Comparison of ENCODE assay signal across 2 cellular contexts in the genomic region with DNA sequence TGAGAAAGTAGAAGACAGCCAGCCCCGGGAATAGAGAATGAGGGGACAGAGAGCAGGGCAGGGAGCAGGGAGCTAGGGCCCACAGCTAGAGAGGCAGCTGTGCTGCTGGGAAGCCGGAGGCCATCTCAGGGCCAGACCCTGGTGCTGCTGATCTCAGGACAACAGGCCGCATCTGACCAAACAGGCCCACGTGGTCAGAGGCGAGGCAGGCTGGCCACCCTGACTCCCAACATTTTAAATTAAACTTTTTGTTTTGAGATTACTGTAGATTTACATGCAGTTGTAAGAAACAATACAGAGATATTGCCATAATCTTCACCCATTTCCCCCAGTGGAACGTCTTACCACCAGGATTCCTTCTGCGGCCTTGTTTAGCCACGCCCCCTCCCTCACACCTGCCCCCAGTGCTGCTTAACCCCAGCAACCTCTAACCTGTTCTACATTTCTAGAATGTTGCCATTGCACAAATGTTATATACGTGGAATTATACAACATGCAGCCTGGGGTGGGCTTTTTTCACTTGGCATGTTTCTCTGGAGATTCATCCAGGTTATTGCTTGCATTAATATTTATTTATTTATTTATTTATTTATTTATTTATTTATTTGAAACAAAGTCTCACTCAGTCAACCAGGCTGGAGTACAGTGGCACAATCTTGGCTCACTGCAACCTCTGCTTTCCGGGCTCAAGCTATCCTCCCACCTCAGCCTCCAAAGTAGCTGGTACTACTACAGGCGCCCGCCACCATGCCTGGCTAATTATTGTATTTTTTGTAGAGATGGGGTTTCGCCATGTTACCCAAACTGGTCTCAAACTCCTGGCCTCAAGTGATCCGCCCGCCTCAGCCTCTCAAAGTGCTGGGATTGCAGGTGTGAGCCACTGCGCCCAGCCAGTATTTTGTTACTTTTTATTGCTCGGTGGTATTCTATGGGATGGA.
A peak's percentile ranks its signal among the peaks of the same experiment; 100 is the strongest.
TF ChIP-seq lines count a peak whose summit lies in the region.

No MANE protein-coding gene starts in this region.

TF ChIP-seq in GM23338, 12 proteins besides CTCF, POLR2A, EP300 and RAD21:
- TF ChIP-seq NANOG (IDR thresholded peaks at IDR 0.05; ENCODE audit: borderline replicate concordance) (no peak), ZNF331 (CRISPR knock-in tag; IDR thresholded peaks at IDR 0.05; ENCODE audit: low read depth) (no peak), ZNF114 (CRISPR knock-in tag; IDR thresholded peaks at IDR 0.05) (no peak), JUNB (IDR thresholded peaks at IDR 0.05; ENCODE audit: unreplicated experiment) (no peak), EZH2 (IDR thresholded peaks at IDR 0.05; ENCODE audit: low read depth, unreplicated experiment) (no peak)
- TF ChIP-seq, protein P1, sequence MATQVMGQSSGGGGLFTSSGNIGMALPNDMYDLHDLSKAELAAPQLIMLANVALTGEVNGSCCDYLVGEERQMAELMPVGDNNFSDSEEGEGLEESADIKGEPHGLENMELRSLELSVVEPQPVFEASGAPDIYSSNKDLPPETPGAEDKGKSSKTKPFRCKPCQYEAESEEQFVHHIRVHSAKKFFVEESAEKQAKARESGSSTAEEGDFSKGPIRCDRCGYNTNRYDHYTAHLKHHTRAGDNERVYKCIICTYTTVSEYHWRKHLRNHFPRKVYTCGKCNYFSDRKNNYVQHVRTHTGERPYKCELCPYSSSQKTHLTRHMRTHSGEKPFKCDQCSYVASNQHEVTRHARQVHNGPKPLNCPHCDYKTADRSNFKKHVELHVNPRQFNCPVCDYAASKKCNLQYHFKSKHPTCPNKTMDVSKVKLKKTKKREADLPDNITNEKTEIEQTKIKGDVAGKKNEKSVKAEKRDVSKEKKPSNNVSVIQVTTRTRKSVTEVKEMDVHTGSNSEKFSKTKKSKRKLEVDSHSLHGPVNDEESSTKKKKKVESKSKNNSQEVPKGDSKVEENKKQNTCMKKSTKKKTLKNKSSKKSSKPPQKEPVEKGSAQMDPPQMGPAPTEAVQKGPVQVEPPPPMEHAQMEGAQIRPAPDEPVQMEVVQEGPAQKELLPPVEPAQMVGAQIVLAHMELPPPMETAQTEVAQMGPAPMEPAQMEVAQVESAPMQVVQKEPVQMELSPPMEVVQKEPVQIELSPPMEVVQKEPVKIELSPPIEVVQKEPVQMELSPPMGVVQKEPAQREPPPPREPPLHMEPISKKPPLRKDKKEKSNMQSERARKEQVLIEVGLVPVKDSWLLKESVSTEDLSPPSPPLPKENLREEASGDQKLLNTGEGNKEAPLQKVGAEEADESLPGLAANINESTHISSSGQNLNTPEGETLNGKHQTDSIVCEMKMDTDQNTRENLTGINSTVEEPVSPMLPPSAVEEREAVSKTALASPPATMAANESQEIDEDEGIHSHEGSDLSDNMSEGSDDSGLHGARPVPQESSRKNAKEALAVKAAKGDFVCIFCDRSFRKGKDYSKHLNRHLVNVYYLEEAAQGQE (IDR thresholded peaks at IDR 0.05; ENCODE audit: unreplicated experiment) = no peak
- TF ChIP-seq, protein P2, sequence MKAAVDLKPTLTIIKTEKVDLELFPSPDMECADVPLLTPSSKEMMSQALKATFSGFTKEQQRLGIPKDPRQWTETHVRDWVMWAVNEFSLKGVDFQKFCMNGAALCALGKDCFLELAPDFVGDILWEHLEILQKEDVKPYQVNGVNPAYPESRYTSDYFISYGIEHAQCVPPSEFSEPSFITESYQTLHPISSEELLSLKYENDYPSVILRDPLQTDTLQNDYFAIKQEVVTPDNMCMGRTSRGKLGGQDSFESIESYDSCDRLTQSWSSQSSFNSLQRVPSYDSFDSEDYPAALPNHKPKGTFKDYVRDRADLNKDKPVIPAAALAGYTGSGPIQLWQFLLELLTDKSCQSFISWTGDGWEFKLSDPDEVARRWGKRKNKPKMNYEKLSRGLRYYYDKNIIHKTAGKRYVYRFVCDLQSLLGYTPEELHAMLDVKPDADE (IDR thresholded peaks at IDR 0.05) = no peak

TF ChIP-seq in K562, 482 proteins besides CTCF, POLR2A, EP300 and RAD21:
- TF ChIP-seq BRCA1 (IDR thresholded peaks at IDR 0.05) (no peak), BRCA1 (CRISPR knock-in tag; IDR thresholded peaks at IDR 0.05) (no peak), ZFX (CRISPR knock-in tag; IDR thresholded peaks at IDR 0.05) (peak; percentile 15; the same call in 1 of the 2 replicates)
